Comparison of ENCODE assay signal across 15 cellular contexts in the genomic region with DNA sequence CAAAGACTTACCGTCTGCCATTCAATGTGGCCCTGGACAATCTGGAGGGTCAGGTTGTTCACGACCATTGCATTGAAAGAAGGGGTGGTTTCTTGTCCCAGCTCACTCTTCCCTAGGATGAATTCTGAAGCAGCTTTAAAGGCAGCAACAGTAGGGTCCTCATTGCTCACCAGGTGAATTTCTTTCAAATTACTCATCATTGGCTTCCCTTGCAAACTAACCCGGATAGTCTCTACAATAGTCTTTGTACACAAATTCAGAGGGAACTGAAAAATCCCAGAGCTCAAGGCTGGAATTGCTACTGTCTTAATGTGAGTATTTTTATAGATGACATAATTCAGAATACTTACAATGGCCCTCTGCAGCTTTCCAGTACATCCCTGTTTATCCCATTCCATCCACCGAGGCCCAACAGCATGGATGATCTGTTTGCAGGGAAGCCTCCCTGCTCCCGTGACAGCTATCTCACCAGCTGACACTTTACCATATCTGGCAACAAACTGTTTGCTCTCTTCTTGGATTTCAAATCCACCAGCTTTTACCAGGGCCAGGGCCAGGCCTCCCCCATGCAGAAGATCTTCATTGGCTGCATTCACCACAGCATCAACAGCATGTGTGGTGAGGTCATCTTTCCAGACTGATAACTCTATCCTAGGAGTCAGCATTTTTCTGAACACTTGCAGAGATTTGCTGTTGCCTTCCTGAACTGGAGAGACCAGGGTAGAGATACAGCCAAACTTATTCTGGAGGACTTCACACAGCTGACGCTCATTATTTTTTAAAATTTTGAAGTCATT. TPM values are rescaled to one million over a fixed set of nuclear protein-coding genes. Genes with fewer than 3 reads are reported as not detected.
DNase-seq lines count a peak whose midpoint lies in the region; ATAC-seq, FAIRE-seq and TF ChIP-seq lines count a peak whose summit lies in the region.
"Had no signal": no experiment of that assay in that cellular context is flagged by ENCODE, and none has a peak within 500 bp of the region (broad histone marks: within the 10 kb centered on the region; RNA-seq: fewer than 3 reads in every experiment).

No MANE protein-coding gene starts in this region.

- H3K9me3 ChIP-seq in GM12878 (replicated peaks; ENCODE audit: control insufficient read depth, insufficient read depth, low read length) (no peaks in the 10 kb centered on the region), prostate gland (no peaks in the 10 kb centered on the region), Karpas-422 (ENCODE audit: low read length) (no peaks in the 10 kb centered on the region)

- no peak for FAIRE-seq in GM12878 (lab: Jason Lieb, UNC)

- TSS peak; percentile 29 for BruUV-seq in GM12878 (replicated peaks; lab: Mats Ljungman, UMichigan)

- H3K79me2 ChIP-seq in GM12878 (ENCODE audit: control insufficient read depth, insufficient read depth, low read length) = no peaks in the 10 kb centered on the region
- peaks cover 3% of the 10 kb centered on the region; the same call in 1 of the 2 replicates for H3K79me2 ChIP-seq in Karpas-422 (ENCODE audit: low read length)

- H3K4me1 ChIP-seq in GM12878 (ENCODE audit: control insufficient read depth, insufficient read depth, low read length) (no peaks in the 10 kb centered on the region), prostate gland (replicated peaks) (no peaks in the 10 kb centered on the region), Karpas-422 (ENCODE audit: low read length) (peaks cover 7% of the 10 kb centered on the region)

- H2AFZ ChIP-seq in GM12878 (ENCODE audit: control insufficient read depth, low read depth, low read length) (no peak overlapping the region), Karpas-422 (ENCODE audit: low read length) (no peak overlapping the region)

- DNase-seq in ACHN = peak; percentile 29
- DNase-seq in HT1080 (ENCODE audit: low read depth) = peak; percentile 83
- DNase-seq in GM12878 (ENCODE audit: low read depth, low spot score) = no peak
- DNase-seq in kidney tubule cell (ENCODE audit: low spot score) = peak; percentile 71
- no peak for DNase-seq in prostate gland (ENCODE audit: low spot score)
- DNase-seq in Karpas-422 = no peak
- no peak for DNase-seq in NCI-H1105 treated with DMSO at 0.1 percent for 48 hours (lab: John Stamatoyannopoulos, UW)
- no peak for DNase-seq in GM19238 (ENCODE audit: insufficient read length, low spot score)
- DNase-seq: effector CD4-positive, alpha-beta T cell; NCI-H524; posterior cingulate gyrus; RPMI8226; stimulated activated CD4-positive, alpha-beta T cell treated with anti-CD3 and anti-CD28 coated beads, Interleukin-4, amount 100 ng/mL, for 24 hours; stimulated activated naive CD4-positive, alpha-beta T cell treated with Interleukin-2 at 50 U/mL for 16 hours had no signal

- H3K27me3 ChIP-seq in GM12878 (replicated peaks in 1 of 2; ENCODE audit: control insufficient read depth in 2 of 2, insufficient read depth in 2 of 2, low read length in 1 of 2) (no peaks in the 10 kb centered on the region), prostate gland (replicated peaks; ENCODE audit: insufficient read depth) (no peaks in the 10 kb centered on the region), Karpas-422 (ENCODE audit: low read length) (no peaks in the 10 kb centered on the region)

- H4K20me1 ChIP-seq in GM12878 (ENCODE audit: control insufficient read depth, insufficient read depth) = no peaks in the 10 kb centered on the region
- H4K20me1 ChIP-seq in Karpas-422 (ENCODE audit: insufficient read depth, low read depth, low read length) = no peaks in the 10 kb centered on the region

- TF ChIP-seq CTCF in GM12878 (IDR thresholded peaks at IDR 0.05 in 2 of 3, conservative IDR thresholded peaks at IDR 0.05 in 1 of 3; ENCODE audit: control insufficient read depth in 2 of 3, extremely low read depth in 1 of 3, insufficient read depth in 1 of 3, low read depth in 3 of 3, low read length in 3 of 3) (no peak), prostate gland (IDR thresholded peaks at IDR 0.05) (no peak)

- no peak overlapping the region for H3K4me2 ChIP-seq in GM12878 (ENCODE audit: control insufficient read depth, insufficient read depth)
- no peak overlapping the region for H3K4me2 ChIP-seq in Karpas-422 (ENCODE audit: low read depth, low read length, poor library complexity, severe bottlenecking)

- SMC1A ChIA-PET in GM12878 (lab: Charles Lee; ENCODE audit: uncharacterized antibody, unreplicated experiment) = interaction anchor here (0.6 to 13.0 kb wide), 13 partner anchors 8 to 145 kb away, joined by 3 to 250 read pairs (median 3); a partner anchor contains a TSS

- CTCF ChIA-PET in GM12878 (lab: Yijun Ruan, JAX) = interaction anchor here (0.5 to 6.0 kb wide), 5 partner anchors 10 to 373 kb away, joined by 3 to 33 read pairs (median 3); no protein-coding TSS in a partner anchor

- intact Hi-C loops in GM12878 (cut with micrococcal nuclease; ENCODE audit: unreplicated experiment) (no loop called here), prostate gland (cut with DNase I) (no loop called here)

- TF ChIP-seq EP300 in GM12878 (IDR thresholded peaks at IDR 0.05; ENCODE audit: borderline replicate concordance in 1 of 2, control insufficient read depth in 1 of 2, low read depth in 2 of 2, low read length in 2 of 2) = no peak

- no peaks in the 10 kb centered on the region for H3K9me2 ChIP-seq in Karpas-422 (replicated peaks; ENCODE audit: insufficient read depth, low read length)

- H3K27ac ChIP-seq in GM12878 (ENCODE audit: control insufficient read depth, insufficient read depth) (no peak overlapping the region), prostate gland (no peak overlapping the region), Karpas-422 (ENCODE audit: low read length) (no peak overlapping the region)
- H3K27ac ChIP-seq: C4-2B had no signal

- WGBS in GM12878 (ENCODE audit: insufficient coverage, insufficient replicate concordance, low lambda C conversion rate, missing lambda C conversion rate) = 97% methylated on average over 6 of the region's 6 CpGs
- 88% methylated on average over 6 of the region's 6 CpGs for WGBS in prostate gland

- H3K9ac ChIP-seq in GM12878 (ENCODE audit: control insufficient read depth, insufficient read depth, low read length) = no peak overlapping the region
- H3K9ac ChIP-seq in Karpas-422 (ENCODE audit: low read length) = no peak overlapping the region

- peaks cover 2 to 21% of the 10 kb centered on the region in 2 experiments; a peak in 3 of 4 replicates for H3K36me3 ChIP-seq in GM12878 (ENCODE audit: control insufficient read depth in 2 of 2, insufficient read depth in 2 of 2, low read length in 1 of 2)
- peaks cover 5 to 12% of the 10 kb centered on the region in 2 donors for H3K36me3 ChIP-seq in prostate gland
- peaks cover 14% of the 10 kb centered on the region; the same call in 1 of the 2 replicates for H3K36me3 ChIP-seq in Karpas-422 (ENCODE audit: insufficient read depth, low read length)

- POLR2A ChIA-PET in GM12878 (lab: Charles Lee) = interaction anchor here (0.6 to 2.7 kb wide), 3 partner anchors 37 to 192 kb away, joined by 3 to 11 read pairs (median 3); no protein-coding TSS in a partner anchor

- no peak overlapping the region for H3K4me3 ChIP-seq in GM12878
- H3K4me3 ChIP-seq in prostate gland = no peak overlapping the region
- H3K4me3 ChIP-seq in Karpas-422 (ENCODE audit: low read length) = no peak overlapping the region

- no peak for TF ChIP-seq POLR2A in GM12878 (IDR thresholded peaks at IDR 0.05; ENCODE audit: low read depth, low read length)
- TF ChIP-seq POLR2A in prostate gland (IDR thresholded peaks at IDR 0.05) = no peak

- ATAC-seq in GM12878 = no peak

- TF ChIP-seq RAD21 in GM12878 (IDR thresholded peaks at IDR 0.05; ENCODE audit: insufficient read depth, low read depth, low read length) = no peak

- in situ Hi-C loops in ACHN (cut with HindIII; ENCODE audit: low pct_ligation_motif_present, low pct_unique_long_range_greater_than_20kb, low sequenced_read_pairs) (no loop called here), GM12878 (cut with MboI) (loop anchor here (5.0 kb wide), 1 partner anchor 122 kb away; no protein-coding TSS in a partner anchor)

- RAD21 ChIA-PET in GM12878 (lab: Charles Lee; ENCODE audit: unreplicated experiment) = interaction anchor here (1.2 to 2.7 kb wide), 2 partner anchors 15 to 123 kb away, joined by 3 to 12 read pairs; no protein-coding TSS in a partner anchor

RNA-seq across cellular contexts. Expression of a gene that starts 8.6 kb away (rescaled TPM):
- 10.5 and 10.7 TPM in 2 replicates for total RNA-seq in HT1080 (2014; rRNA removed; shearing (Covaris generic))
- polyA plus RNA-seq in HT1080 (2015; cell fraction: cytosol; rRNA removed) = 8.6 and 9.1 TPM in 2 replicates
- polyA plus RNA-seq in HT1080 (2015; cell fraction: nucleus; rRNA removed) = 17.8 and 18.4 TPM in 2 replicates
- total RNA-seq in GM12878 (2013; cell fraction: nucleolus; rRNA removed) = 53.6 and 54.2 TPM in 2 replicates
- total RNA-seq in GM12878 (2014; rRNA removed) = 41.3 and 54.2 TPM in 2 replicates
- 58.9 and 61.8 TPM in 2 replicates for total RNA-seq in GM12878 (2014; rRNA removed; fragmentation: Illumina TruSeq; extraction: Trizol)
- total RNA-seq in GM12878 (2021) = 46.2 and 49.6 TPM in 2 replicates
- polyA plus RNA-seq in GM12878 (2011; ENCODE audit: low read depth) = 12.1 TPM
- 122 and 154 TPM in 2 replicates for polyA plus RNA-seq in GM12878 (2011; rRNA removed)
- polyA plus RNA-seq in GM12878 (2011; cell fraction: cytosol; rRNA removed) = 59.0 and 65.8 TPM in 2 replicates
- 72.6 and 102 TPM in 2 replicates for polyA plus RNA-seq in GM12878 (2011; cell fraction: nucleus; rRNA removed)
- polyA plus RNA-seq in GM12878 (2012) = 12.8 and 16.9 TPM in 2 replicates
- polyA plus RNA-seq in GM12878 (2014; fragmentation: Illumina TruSeq; extraction: Trizol) = 69.4 and 91.3 TPM in 2 replicates
- polyA plus RNA-seq in GM12878 (2014; fragmentation: Nextera tagmentation; extraction: Ambion mirVana) = 10 to 100 TPM; 34.0 to 40.4 TPM
- polyA plus RNA-seq in GM12878 (2014; rRNA removed) = 44.8 and 56.6 TPM in 2 replicates
- 10 to 100 TPM; 40.7 to 46.0 TPM for polyA plus RNA-seq in GM12878 (2016; fragmentation: Nextera tagmentation; extraction: Ambion mirVana)
- 55.6 and 64.0 TPM in 2 replicates for polyA minus RNA-seq in GM12878 (2011; rRNA and poly(A)+ RNA removed)
- polyA minus RNA-seq in GM12878 (2011; cell fraction: cytosol; rRNA and poly(A)+ RNA removed) = 20.0 and 21.8 TPM in 2 replicates
- 17.0 and 20.1 TPM in 2 replicates for polyA minus RNA-seq in GM12878 (2011; cell fraction: nucleus; rRNA and poly(A)+ RNA removed)
- total RNA-seq in prostate gland = 10 to 100 TPM; 30.4 to 41.7 TPM
- total RNA-seq in Karpas-422 (2014; rRNA removed; shearing (Covaris generic); ENCODE audit: low replicate concordance) = 19.8 and 24.4 TPM in 2 replicates

RNA-seq across cellular contexts. Expression of a gene that starts 8.7 kb away (rescaled TPM):
- total RNA-seq in HT1080 (2014; rRNA removed; shearing (Covaris generic)) = 17.4 and 22.5 TPM in 2 replicates
- 16.5 and 21.6 TPM in 2 replicates for polyA plus RNA-seq in HT1080 (2015; cell fraction: cytosol; rRNA removed)
- 22.4 and 22.7 TPM in 2 replicates for polyA plus RNA-seq in HT1080 (2015; cell fraction: nucleus; rRNA removed)
- total RNA-seq in GM12878 (2013; cell fraction: nucleolus; rRNA removed) = 22.4 and 23.6 TPM in 2 replicates
- total RNA-seq in GM12878 (2014; rRNA removed) (28.6 and 34.6 TPM in 2 replicates), GM12878 (2014; rRNA removed; fragmentation: Illumina TruSeq; extraction: Trizol) (40.1 and 42.9 TPM in 2 replicates), GM12878 (2021) (41.4 and 46.3 TPM in 2 replicates), prostate gland (10 to 100 TPM; 22.8 to 46.3 TPM)
- 6.8 TPM for polyA plus RNA-seq in GM12878 (2011; ENCODE audit: low read depth)
- polyA plus RNA-seq in GM12878 (2011; rRNA removed) (15.6 and 17.0 TPM in 2 replicates), GM12878 (2014; fragmentation: Illumina TruSeq; extraction: Trizol) (37.9 and 45.4 TPM in 2 replicates), GM12878 (2014; fragmentation: Nextera tagmentation; extraction: Ambion mirVana) (10 to 100 TPM in 1 of 2 experiments, 1 to 10 TPM in 1; 9.9 to 14.6 TPM), GM12878 (2014; rRNA removed) (19.5 and 21.8 TPM in 2 replicates), GM12878 (2016; fragmentation: Nextera tagmentation; extraction: Ambion mirVana) (10 to 100 TPM; 20.0 to 21.5 TPM)
- polyA plus RNA-seq in GM12878 (2011; cell fraction: cytosol; rRNA removed) = 12.0 and 18.1 TPM in 2 replicates
- 5.0 and 7.7 TPM in 2 replicates for polyA plus RNA-seq in GM12878 (2011; cell fraction: nucleus; rRNA removed)
- polyA plus RNA-seq in GM12878 (2012) = 7.7 and 9.5 TPM in 2 replicates
- 18.9 and 21.1 TPM in 2 replicates for polyA minus RNA-seq in GM12878 (2011; rRNA and poly(A)+ RNA removed)
- polyA minus RNA-seq in GM12878 (2011; cell fraction: cytosol; rRNA and poly(A)+ RNA removed) = 15.1 and 16.9 TPM in 2 replicates
- 3.9 and 6.3 TPM in 2 replicates for polyA minus RNA-seq in GM12878 (2011; cell fraction: nucleus; rRNA and poly(A)+ RNA removed)
- 38.7 and 55.8 TPM in 2 replicates for total RNA-seq in Karpas-422 (2014; rRNA removed; shearing (Covaris generic); ENCODE audit: low replicate concordance)

RNA-seq across cellular contexts. Expression of a gene that starts 22.0 kb away (rescaled TPM):
- total RNA-seq in HT1080 (2014; rRNA removed; shearing (Covaris generic)) = not detected in 2 replicates
- polyA plus RNA-seq in HT1080 (2015; cell fraction: cytosol; rRNA removed) = not detected in 2 replicates
- polyA plus RNA-seq in HT1080 (2015; cell fraction: nucleus; rRNA removed) = 0.07 TPM in 1 of 2 replicates, not detected in the other
- 378 and 381 TPM in 2 replicates for total RNA-seq in GM12878 (2013; cell fraction: nucleolus; rRNA removed)
- total RNA-seq in GM12878 (2014; rRNA removed) (38.9 and 45.0 TPM in 2 replicates), GM12878 (2014; rRNA removed; fragmentation: Illumina TruSeq; extraction: Trizol) (37.2 and 41.8 TPM in 2 replicates), GM12878 (2021) (33.2 and 35.3 TPM in 2 replicates), prostate gland (1 to 10 TPM in 1 of 2 donors, under 1 TPM in 1; 0.23 to 2.7 TPM)
- 20.1 TPM for polyA plus RNA-seq in GM12878 (2011; ENCODE audit: low read depth)
- polyA plus RNA-seq in GM12878 (2011; rRNA removed) (234 and 299 TPM in 2 replicates), GM12878 (2014; fragmentation: Illumina TruSeq; extraction: Trizol) (68.7 and 104 TPM in 2 replicates), GM12878 (2014; fragmentation: Nextera tagmentation; extraction: Ambion mirVana) (1 to 10 TPM; 9.0 to 9.7 TPM), GM12878 (2014; rRNA removed) (67.1 and 74.7 TPM in 2 replicates), GM12878 (2016; fragmentation: Nextera tagmentation; extraction: Ambion mirVana) (10 to 100 TPM; 17.7 to 21.1 TPM)
- 89.6 and 95.6 TPM in 2 replicates for polyA plus RNA-seq in GM12878 (2011; cell fraction: cytosol; rRNA removed)
- 391 and 471 TPM in 2 replicates for polyA plus RNA-seq in GM12878 (2011; cell fraction: nucleus; rRNA removed)
- polyA plus RNA-seq in GM12878 (2012) = 23.6 and 25.3 TPM in 2 replicates
- polyA minus RNA-seq in GM12878 (2011; rRNA and poly(A)+ RNA removed) = 59.2 and 75.6 TPM in 2 replicates
- polyA minus RNA-seq in GM12878 (2011; cell fraction: cytosol; rRNA and poly(A)+ RNA removed) = 23.7 and 27.7 TPM in 2 replicates
- polyA minus RNA-seq in GM12878 (2011; cell fraction: nucleus; rRNA and poly(A)+ RNA removed) = 73.7 and 76.1 TPM in 2 replicates
- 27.7 and 54.3 TPM in 2 replicates for total RNA-seq in Karpas-422 (2014; rRNA removed; shearing (Covaris generic); ENCODE audit: low replicate concordance)

RNA-seq across cellular contexts. Expression of a gene that starts 40.7 kb away (rescaled TPM):
- 46.1 and 82.6 TPM in 2 replicates for total RNA-seq in HT1080 (2014; rRNA removed; shearing (Covaris generic))
- 66.8 and 76.0 TPM in 2 replicates for polyA plus RNA-seq in HT1080 (2015; cell fraction: cytosol; rRNA removed)
- 122 and 126 TPM in 2 replicates for polyA plus RNA-seq in HT1080 (2015; cell fraction: nucleus; rRNA removed)
- 80.9 and 90.7 TPM in 2 replicates for total RNA-seq in GM12878 (2013; cell fraction: nucleolus; rRNA removed)
- total RNA-seq in GM12878 (2014; rRNA removed) (16.1 and 18.6 TPM in 2 replicates), GM12878 (2014; rRNA removed; fragmentation: Illumina TruSeq; extraction: Trizol) (29.7 and 29.9 TPM in 2 replicates), GM12878 (2021) (52.7 and 52.8 TPM in 2 replicates), prostate gland (10 to 100 TPM; 27.1 to 38.7 TPM)
- 9.4 TPM for polyA plus RNA-seq in GM12878 (2011; ENCODE audit: low read depth)
- polyA plus RNA-seq in GM12878 (2011; rRNA removed) (45.6 and 56.3 TPM in 2 replicates), GM12878 (2014; fragmentation: Illumina TruSeq; extraction: Trizol) (50.9 and 54.9 TPM in 2 replicates), GM12878 (2014; fragmentation: Nextera tagmentation; extraction: Ambion mirVana) (1 to 10 TPM; 8.5 to 8.8 TPM), GM12878 (2014; rRNA removed) (33.4 and 37.6 TPM in 2 replicates), GM12878 (2016; fragmentation: Nextera tagmentation; extraction: Ambion mirVana) (10 to 100 TPM; 44.4 to 46.8 TPM)
- polyA plus RNA-seq in GM12878 (2011; cell fraction: cytosol; rRNA removed) = 36.5 and 46.7 TPM in 2 replicates
- polyA plus RNA-seq in GM12878 (2011; cell fraction: nucleus; rRNA removed) = 36.3 and 44.2 TPM in 2 replicates
- polyA plus RNA-seq in GM12878 (2012) = 13.7 and 19.9 TPM in 2 replicates
- polyA minus RNA-seq in GM12878 (2011; rRNA and poly(A)+ RNA removed) = 43.9 and 44.5 TPM in 2 replicates
- polyA minus RNA-seq in GM12878 (2011; cell fraction: cytosol; rRNA and poly(A)+ RNA removed) = 16.0 and 19.0 TPM in 2 replicates
- polyA minus RNA-seq in GM12878 (2011; cell fraction: nucleus; rRNA and poly(A)+ RNA removed) = 12.7 and 24.3 TPM in 2 replicates
- total RNA-seq in Karpas-422 (2014; rRNA removed; shearing (Covaris generic); ENCODE audit: low replicate concordance) = 33.3 and 67.1 TPM in 2 replicates

Comparison
In these comparisons a context has a peak if more than half of its experiments do, and no peak if none do; other contexts are left out.
1. DNase-seq: peak in ACHN (single experiment), HT1080 (single experiment) and kidney tubule cell (single experiment); none in GM12878 (single experiment), prostate gland (single experiment), Karpas-422 (single experiment), NCI-H1105 treated with DMSO at 0.1 percent for 48 hours (single experiment) and GM19238 (single experiment).